Comparison of ENCODE assay signal across 9 cellular contexts in genomic region chr6:113018351-113019151, GRCh38.
DNase-seq lines count a peak whose midpoint lies in the region; ATAC-seq and TF ChIP-seq lines count a peak whose summit lies in the region.
"Had no signal": no experiment of that assay in that cellular context is flagged by ENCODE, and none has a peak within 500 bp of the region (broad histone marks: within the 10 kb centered on the region; RNA-seq: fewer than 3 reads in every experiment).

No MANE protein-coding gene starts in this region.

- peaks cover 21% of the 10 kb centered on the region for H3K4me1 Mint-ChIP-seq in mesothelial cell of epicardium

- no peak for TF ChIP-seq EP300 in transverse colon (IDR thresholded peaks at IDR 0.05; ENCODE audit: low read depth)

- WGBS in transverse colon (ENCODE audit: low coverage in 1 of 2), 2 donors, result 31 to 35% methylated on average over 3 to 5 of the region's 5 CpGs

- H3K4me3 ChIP-seq in transverse colon, result no peak overlapping the region

- no peak for ATAC-seq in HG03025 (IDR thresholded peaks at IDR 0.05; ENCODE audit: low FRiP score, unreplicated experiment)
- no peak for ATAC-seq in GM21515 (IDR thresholded peaks at IDR 0.05; ENCODE audit: unreplicated experiment)

- no peaks in the 10 kb centered on the region for H3K9me3 ChIP-seq in transverse colon

- no peaks in the 10 kb centered on the region for H3K9me3 Mint-ChIP-seq in mesothelial cell of epicardium

- H3K4me1 ChIP-seq in transverse colon, result peaks cover 0 to 17% (median 10%) of the 10 kb centered on the region in 4 donors

- TF ChIP-seq CTCF in mesothelial cell of epicardium (IDR thresholded peaks at IDR 0.05; ENCODE audit: unreplicated experiment) (no peak), transverse colon (IDR thresholded peaks at IDR 0.05) (no peak)

- intact Hi-C loops in transverse colon (cut with DNase I; ENCODE audit: low total_unique reads), result no loop called here

- no peaks in the 10 kb centered on the region for H3K27me3 Mint-ChIP-seq in mesothelial cell of epicardium (ENCODE audit: low read depth)

- H3K36me3 Mint-ChIP-seq in mesothelial cell of epicardium, result no peaks in the 10 kb centered on the region

- peak overlapping the region; percentile 81 for H3K27ac Mint-ChIP-seq in mesothelial cell of epicardium

- H3K36me3 ChIP-seq in transverse colon, result no peaks in the 10 kb centered on the region

- DNase-seq in NCI-H226 (peak; percentile 70), epithelial cell of prostate (ENCODE audit: low read depth, low spot score) (peak; percentile 36), mesothelial cell of epicardium (ENCODE audit: low spot score in 2 of 2, unreplicated experiment in 2 of 2) (no peak), transverse colon (peak; percentile 27), germinal center (ENCODE audit: low spot score) (no peak), glomerular visceral epithelial cell (ENCODE audit: extremely low spot score) (no peak)
- DNase-seq: NCI-H2029 treated with DMSO at 0.1 percent for 48 hours had no signal

- no peak for TF ChIP-seq POLR2A in transverse colon (IDR thresholded peaks at IDR 0.05)

- in situ Hi-C loops in transverse colon (cut with MboI; ENCODE audit: low pct_ligation_motif_present in 1 of 4, low pct_unique_long_range_greater_than_20kb in 1 of 4, low sequenced_read_pairs in 3 of 4), result no loop called here

- H3K27me3 ChIP-seq in transverse colon, result no peaks in the 10 kb centered on the region

- H3K27ac ChIP-seq in epithelial cell of prostate (peak overlapping the region; percentile 63), transverse colon (peak overlapping the region; percentile 53 to 68 (median 63))

- no peak overlapping the region for H3K4me3 Mint-ChIP-seq in mesothelial cell of epicardium

Comparison
In these comparisons a context has a peak if more than half of its experiments do, and no peak if none do; other contexts are left out.
1. DNase-seq: peak in NCI-H226 (single experiment), epithelial cell of prostate (single experiment) and transverse colon (single experiment); none in mesothelial cell of epicardium (0 of 2), germinal center (single experiment) and glomerular visceral epithelial cell (single experiment).